In the genomic region with DNA sequence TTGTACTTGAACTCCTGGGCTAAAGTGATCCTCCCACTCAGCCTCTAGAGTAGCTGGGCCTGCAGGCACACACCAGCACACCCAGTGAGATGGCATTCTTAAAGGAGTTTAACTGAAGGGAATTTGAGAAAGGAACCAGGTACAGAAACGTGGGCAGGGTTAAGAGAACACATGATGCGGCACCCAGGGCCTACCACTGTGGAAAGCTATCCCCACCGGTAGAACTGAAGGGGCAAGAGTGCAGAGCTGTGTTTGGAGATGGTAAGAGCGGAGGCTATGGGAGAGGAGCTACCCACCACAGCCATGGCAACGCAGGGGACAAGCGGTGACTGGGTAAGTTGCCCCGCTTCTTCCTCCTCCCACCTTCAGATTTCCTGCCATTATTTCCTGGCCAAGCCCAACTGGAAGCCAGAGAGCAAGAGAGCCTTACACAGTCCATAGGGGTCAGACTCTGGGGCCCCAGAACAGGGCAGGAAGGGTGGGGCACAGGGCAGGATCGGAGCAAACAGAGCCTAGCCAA, we compare ENCODE assay signal across 28 cellular contexts.
"Had no signal": no experiment of that assay in that cellular context is flagged by ENCODE, and none has a peak within 500 bp of the region (broad histone marks: within the 10 kb centered on the region; RNA-seq: fewer than 3 reads in every experiment).

No MANE protein-coding gene starts in this region.

- H3K36me3 Mint-ChIP-seq: immature natural killer cell; naive thymus-derived CD8-positive, alpha-beta T cell; neural progenitor cell; stimulated activated effector memory CD8-positive, alpha-beta T cell treated with anti-CD3 and anti-CD28 coated beads, Interleukin-12 subunit alpha, Interleukin-12 subunit beta, amount 100 ng/mL, for 72 hours had no signal

- H3K9me3 ChIP-seq: left lung, lower lobe of right lung, neutrophil, pancreas, prostate gland, tibial nerve, upper lobe of left lung, vagina had no signal

- H2AFZ ChIP-seq: neural progenitor cell had no signal

- H3K27ac ChIP-seq: left lung, lower lobe of right lung, neural progenitor cell, neutrophil, pancreas, prostate gland, skin epidermis, tibial nerve, upper lobe of left lung, vagina had no signal

- H3K27me3 Mint-ChIP-seq: stimulated activated naive CD8-positive, alpha-beta T cell treated with anti-CD3 and anti-CD28 coated beads, Interleukin-15, amount 100 ng/mL, for 72 hours had no signal

- ATAC-seq: left colon; left lung; lower lobe of right lung; naive thymus-derived CD8-positive, alpha-beta T cell; pancreas; sciatic nerve; stimulated activated effector memory CD8-positive, alpha-beta T cell treated with anti-CD3 and anti-CD28 coated beads, Interleukin-12 subunit alpha, Interleukin-12 subunit beta, amount 100 ng/mL, for 72 hours; stimulated activated naive CD8-positive, alpha-beta T cell treated with anti-CD3 and anti-CD28 coated beads, Interleukin-15, amount 100 ng/mL, for 72 hours had no signal

- H3K9me3 Mint-ChIP-seq: immature natural killer cell; nephron; neural progenitor cell; stimulated activated effector memory CD8-positive, alpha-beta T cell treated with anti-CD3 and anti-CD28 coated beads, Interleukin-12 subunit alpha, Interleukin-12 subunit beta, amount 100 ng/mL, for 72 hours had no signal

- H3K4me2 ChIP-seq: neural progenitor cell had no signal

- H3K4me3 ChIP-seq: left lung, lower lobe of right lung, neural progenitor cell, pancreas, prostate gland, skin epidermis, tibial nerve, upper lobe of left lung, vagina had no signal

- H3K27me3 ChIP-seq: left lung, neural progenitor cell, neutrophil, pancreas, tibial nerve, upper lobe of left lung, vagina had no signal

- DNase-seq: hypothalamus; immature natural killer cell; kidney; left colon; left lung; lower lobe of right lung; naive thymus-derived CD8-positive, alpha-beta T cell; pancreas; posterior cingulate gyrus; retina; right cardiac atrium; stimulated activated CD4-positive, alpha-beta T cell treated with anti-CD3 and anti-CD28 coated beads, Interleukin-12 subunit alpha, Interleukin-12 subunit beta, amount 100 ng/mL, for 4 hours; stimulated activated CD4-positive, alpha-beta T cell treated with anti-CD3 and anti-CD28 coated beads, Interleukin-15, amount 100 ng/mL, for 24 hours; stimulated activated CD4-positive, alpha-beta T cell treated with anti-CD3 and anti-CD28 coated beads, Interleukin-2, amount 100 ng/mL, for 24 hours; stimulated activated CD4-positive, alpha-beta T cell treated with anti-CD3 and anti-CD28 coated beads, Interleukin-4, amount 100 ng/mL, for 1 hour; stimulated activated naive CD4-positive, alpha-beta T cell treated with Interleukin-2 at 50 U/mL for 16 hours; stimulated activated naive CD8-positive, alpha-beta T cell treated with anti-CD3 and anti-CD28 coated beads, Interleukin-15, amount 100 ng/mL, for 72 hours; substantia nigra; upper lobe of left lung had no signal

- H3K36me3 ChIP-seq: left lung, lower lobe of right lung, neural progenitor cell, neutrophil, pancreas, prostate gland, tibial nerve, upper lobe of left lung, vagina had no signal

- H3K27ac Mint-ChIP-seq: immature natural killer cell; naive thymus-derived CD8-positive, alpha-beta T cell; nephron; neural progenitor cell; stimulated activated effector memory CD8-positive, alpha-beta T cell treated with anti-CD3 and anti-CD28 coated beads, Interleukin-12 subunit alpha, Interleukin-12 subunit beta, amount 100 ng/mL, for 72 hours; stimulated activated naive CD8-positive, alpha-beta T cell treated with anti-CD3 and anti-CD28 coated beads, Interleukin-15, amount 100 ng/mL, for 72 hours had no signal

- H3K4me1 Mint-ChIP-seq: immature natural killer cell; nephron; stimulated activated effector memory CD8-positive, alpha-beta T cell treated with anti-CD3 and anti-CD28 coated beads, Interleukin-12 subunit alpha, Interleukin-12 subunit beta, amount 100 ng/mL, for 72 hours; stimulated activated naive CD8-positive, alpha-beta T cell treated with anti-CD3 and anti-CD28 coated beads, Interleukin-15, amount 100 ng/mL, for 72 hours had no signal

- H3K9ac ChIP-seq: neural progenitor cell had no signal

- H3K4me3 Mint-ChIP-seq: immature natural killer cell; naive thymus-derived CD8-positive, alpha-beta T cell; nephron; neural progenitor cell; stimulated activated effector memory CD8-positive, alpha-beta T cell treated with anti-CD3 and anti-CD28 coated beads, Interleukin-12 subunit alpha, Interleukin-12 subunit beta, amount 100 ng/mL, for 72 hours; stimulated activated naive CD8-positive, alpha-beta T cell treated with anti-CD3 and anti-CD28 coated beads, Interleukin-15, amount 100 ng/mL, for 72 hours had no signal

- H3K4me1 ChIP-seq: left lung, lower lobe of right lung, pancreas, prostate gland, tibial nerve, upper lobe of left lung had no signal
